Comparison of ENCODE assay signal across 10 cellular contexts in genomic region chr5:57735754-57736153, GRCh38.
DNase-seq lines count a peak whose midpoint lies in the region; ATAC-seq, FAIRE-seq and TF ChIP-seq lines count a peak whose summit lies in the region.
"Had no signal": no experiment of that assay in that cellular context is flagged by ENCODE, and none has a peak within 500 bp of the region (broad histone marks: within the 10 kb centered on the region; RNA-seq: fewer than 3 reads in every experiment).

No MANE protein-coding gene starts in this region.

- no peaks in the 10 kb centered on the region for H3K36me3 Mint-ChIP-seq in activated T-helper 17 cell treated with anti-CD3 and anti-CD28 coated beads, Interleukin-2, amount 50 U/mL, for 72 hours (ENCODE audit: low read depth)

- H3K4me1 Mint-ChIP-seq in activated T-helper 17 cell treated with anti-CD3 and anti-CD28 coated beads, Interleukin-2, amount 50 U/mL, for 72 hours = no peaks in the 10 kb centered on the region

- H3K36me3 ChIP-seq in hepatocyte (replicated peaks; ENCODE audit: insufficient read depth, low read depth) = no peaks in the 10 kb centered on the region
- H3K36me3 ChIP-seq: right atrium auricular region had no signal

- H3K27me3 ChIP-seq in hepatocyte = no peaks in the 10 kb centered on the region
- H3K27me3 ChIP-seq: right atrium auricular region had no signal

- H3K4me2 ChIP-seq in hepatocyte = no peak overlapping the region

- no peak for TF ChIP-seq CTCF in astrocyte of the cerebellum (IDR thresholded peaks at IDR 0.05; ENCODE audit: low read depth, low read length, missing control alignments)
- TF ChIP-seq CTCF in hepatocyte (IDR thresholded peaks at IDR 0.05; ENCODE audit: poor library complexity) = no peak

- H3K27ac Mint-ChIP-seq in activated T-helper 17 cell treated with anti-CD3 and anti-CD28 coated beads, Interleukin-2, amount 50 U/mL, for 72 hours = no peak overlapping the region

- ATAC-seq in activated T-helper 17 cell treated with anti-CD3 and anti-CD28 coated beads, Interleukin-2, amount 50 U/mL, for 72 hours (replicated peaks) = no peak
- ATAC-seq: Right ventricle myocardium inferior had no signal

- no peak overlapping the region for H3K4me3 ChIP-seq in astrocyte of the cerebellum (ENCODE audit: low read depth, low read length)
- H3K4me3 ChIP-seq in hepatocyte = no peak overlapping the region
- H3K4me3 ChIP-seq: right atrium auricular region had no signal

- DNase-seq in HS-27A (ENCODE audit: low read depth) (peak; percentile 66), astrocyte of the cerebellum (ENCODE audit: low read depth) (peak; percentile 88), hepatocyte (ENCODE audit: low spot score) (no peak), urothelium cell line (ENCODE audit: low spot score) (peak; percentile 49), islet precursor cell (no peak), mesenteric fat pad (ENCODE audit: low spot score) (no peak), amygdala (lab: John Stamatoyannopoulos, UW) (no peak)

- WGBS in hepatocyte (ENCODE audit: low lambda C conversion rate, missing lambda C conversion rate) = 86% methylated on average over 2 of the region's 2 CpGs

- no peaks in the 10 kb centered on the region for H3K9me3 ChIP-seq in hepatocyte (ENCODE audit: low read depth)
- H3K9me3 ChIP-seq: right atrium auricular region had no signal

- H3K4me3 Mint-ChIP-seq in activated T-helper 17 cell treated with anti-CD3 and anti-CD28 coated beads, Interleukin-2, amount 50 U/mL, for 72 hours = no peak overlapping the region

- H3K27me3 Mint-ChIP-seq in activated T-helper 17 cell treated with anti-CD3 and anti-CD28 coated beads, Interleukin-2, amount 50 U/mL, for 72 hours = peaks cover 4% of the 10 kb centered on the region

- FAIRE-seq in urothelium cell line (lab: Jason Lieb, UNC) = no peak

- H3K9me2 ChIP-seq in hepatocyte (replicated peaks; ENCODE audit: insufficient read depth) = peaks cover 5% of the 10 kb centered on the region

- H3K4me1 ChIP-seq in hepatocyte (ENCODE audit: insufficient read depth) = peaks cover 31% of the 10 kb centered on the region

- no peaks in the 10 kb centered on the region for H3K79me2 ChIP-seq in hepatocyte

- no peaks in the 10 kb centered on the region for H3K9me3 Mint-ChIP-seq in activated T-helper 17 cell treated with anti-CD3 and anti-CD28 coated beads, Interleukin-2, amount 50 U/mL, for 72 hours

- no peak overlapping the region for H2AFZ ChIP-seq in hepatocyte

- in situ Hi-C loops in astrocyte of the cerebellum (cut with HindIII; ENCODE audit: low sequenced_read_pairs) = no loop called here

- peak overlapping the region; percentile 86 for H3K27ac ChIP-seq in hepatocyte

- H4K20me1 ChIP-seq in hepatocyte (ENCODE audit: insufficient read depth, poor library complexity, severe bottlenecking) = no peaks in the 10 kb centered on the region

Comparison
In these comparisons a context has a peak if more than half of its experiments do, and no peak if none do; other contexts are left out.
1. DNase-seq: peak in HS-27A (single experiment), astrocyte of the cerebellum (single experiment) and urothelium cell line (single experiment); none in hepatocyte (single experiment), islet precursor cell (single experiment), mesenteric fat pad (single experiment) and amygdala (0 of 56).